In the genomic region with DNA sequence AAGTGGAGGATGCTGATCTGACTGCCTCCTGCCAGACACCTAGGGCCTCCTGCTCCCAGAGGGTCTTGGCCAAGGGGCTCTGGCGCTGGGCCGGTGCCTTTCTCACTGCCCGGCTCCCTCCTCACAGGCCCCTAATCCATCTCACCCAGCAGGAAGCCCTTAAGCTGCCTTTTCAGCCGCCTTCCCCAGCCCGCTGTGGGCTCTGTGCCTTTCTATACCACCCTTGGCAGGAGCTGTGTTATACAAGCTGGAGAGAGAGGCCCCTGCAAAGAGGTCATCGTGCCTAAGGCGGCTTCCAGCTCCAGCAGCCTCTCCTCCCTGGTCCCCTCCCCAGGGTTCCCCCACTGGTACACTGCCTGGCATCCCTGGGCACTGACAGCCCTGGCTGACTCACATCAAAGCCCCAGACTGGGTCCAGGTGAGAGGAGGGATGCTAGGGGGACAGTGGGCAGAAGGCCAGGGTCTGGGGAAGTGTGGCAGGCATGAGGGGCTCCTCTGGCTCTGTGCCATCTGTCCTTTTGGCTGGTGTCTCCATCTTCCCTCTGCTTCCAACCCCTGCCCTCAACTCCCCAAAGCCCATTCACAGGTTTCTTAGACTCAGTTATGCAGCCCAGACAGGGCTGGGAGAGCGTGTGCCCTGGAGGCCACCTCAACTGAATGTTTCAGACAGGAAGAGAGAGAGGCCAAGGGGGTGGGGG, we compare ENCODE assay signal across 14 cellular contexts. TPM values are rescaled to one million over a fixed set of nuclear protein-coding genes. Genes with fewer than 3 reads are reported as not detected.
DNase-seq lines count a peak whose midpoint lies in the region; ATAC-seq, FAIRE-seq and TF ChIP-seq lines count a peak whose summit lies in the region.
"Had no signal": no experiment of that assay in that cellular context is flagged by ENCODE, and none has a peak within 500 bp of the region (broad histone marks: within the 10 kb centered on the region; RNA-seq: fewer than 3 reads in every experiment).

No MANE protein-coding gene starts in this region.

- WGBS in A549 (ENCODE audit: missing lambda C conversion rate) = 38% methylated on average over 8 of the region's 8 CpGs

- TF ChIP-seq CTCF in A549 (IDR thresholded peaks at IDR 0.05) (no peak), BE2C (IDR thresholded peaks at IDR 0.05; ENCODE audit: low read depth, low read length) (no peak)

- no peak for TF ChIP-seq RAD21 in A549 (conservative IDR thresholded peaks at IDR 0.05 in 1 of 2, IDR thresholded peaks at IDR 0.05 in 1 of 2)

- H3K4me3 ChIP-seq in A549 (no peak overlapping the region), H7 (ENCODE audit: insufficient read depth, low read depth, low read length) (no peak overlapping the region), SK-N-MC (no peak overlapping the region), BE2C (ENCODE audit: low read depth, low read length) (no peak overlapping the region)
- H3K4me3 ChIP-seq: uterus had no signal

- no peak for TF ChIP-seq EP300 in A549 (IDR thresholded peaks at IDR 0.05)

- ATAC-seq in A549 = peak; percentile 22 to 35; a peak in 5 of 6 replicates
- no peak for ATAC-seq in GM21737 (IDR thresholded peaks at IDR 0.05; ENCODE audit: unreplicated experiment)

- peak overlapping the region; percentile 41 for H3K9ac ChIP-seq in SK-N-MC (ENCODE audit: insufficient read length)

- peaks cover 14% of the 10 kb centered on the region for H3K9me3 ChIP-seq in A549
- no peaks in the 10 kb centered on the region for H3K9me3 ChIP-seq in SK-N-MC (ENCODE audit: low read depth, low read length)
- H3K9me3 ChIP-seq in BE2C = no peaks in the 10 kb centered on the region
- H3K9me3 ChIP-seq: uterus had no signal

- H3K27me3 ChIP-seq in H7 (ENCODE audit: control insufficient read depth, insufficient read depth, low read length) (peaks cover 59% of the 10 kb centered on the region), BE2C (no peaks in the 10 kb centered on the region)
- H3K27me3 ChIP-seq: uterus had no signal

- no peak for TF ChIP-seq POLR2A in A549 (IDR thresholded peaks at IDR 0.05; ENCODE audit: low read length)

- H3K36me3 ChIP-seq in H7 (replicated peaks; ENCODE audit: control insufficient read depth, insufficient read depth, low read length) (no peaks in the 10 kb centered on the region), SK-N-MC (ENCODE audit: insufficient read depth, low read length) (no peaks in the 10 kb centered on the region), BE2C (no peaks in the 10 kb centered on the region)
- H3K36me3 ChIP-seq: uterus had no signal

- CTCF ChIA-PET in A549 (lab: Yijun Ruan, JAX) = interaction anchor here (0.6 to 8.7 kb wide), 12 partner anchors 8 to 232 kb away, joined by 3 to 145 read pairs (median 4); partner anchors contain the start of genes FAM171A2 and FZD2

- peak; percentile 46 for FAIRE-seq in A549 (lab: Jason Lieb, UNC)
- FAIRE-seq: GM19239 had no signal

- DNase-seq in A549 (ENCODE audit: low read depth in 1 of 2, low spot score in 1 of 2) (no peak), H7 (peak; percentile 82), SK-N-MC (ENCODE audit: low read depth, low spot score) (no peak), left kidney (ENCODE audit: low read depth, low spot score) (peak; percentile 43), NCI-H1048 (lab: John Stamatoyannopoulos, UW) (no peak), BE2C (no peak), kidney tubule cell (ENCODE audit: low spot score) (no peak)
- DNase-seq: activated naive CD8-positive, alpha-beta T cell treated with anti-CD3 and anti-CD28 coated beads, Interleukin-2, amount 10 ng/mL, durations not matched to agents 7 days and 5 days; DMS79 treated with DMSO at 0.1 percent for 48 hours; NCI-H526; SIG-M5; uterus had no signal

- POLR2A ChIA-PET in A549 (lab: Yijun Ruan, JAX) = interaction anchor here (2.3 to 5.6 kb wide), 2 partner anchors 8 to 13 kb away, joined by 15 to 110 read pairs; partner anchors contain the start of gene FZD2

- peak overlapping the region; percentile 84 for H3K4me2 ChIP-seq in A549

- H3K4me1 ChIP-seq in A549 = peaks cover 53% of the 10 kb centered on the region
- H3K4me1 ChIP-seq in BE2C = no peaks in the 10 kb centered on the region
- H3K4me1 ChIP-seq: uterus had no signal

- H3K27ac ChIP-seq in A549 (peak overlapping the region; percentile 93 to 94), SK-N-MC (peak overlapping the region; percentile 91; the same call in 1 of the 2 replicates)
- H3K27ac ChIP-seq: uterus had no signal

TF ChIP-seq in A549, 52 proteins besides CTCF, POLR2A, EP300 and RAD21:
- TF ChIP-seq, protein P1, sequence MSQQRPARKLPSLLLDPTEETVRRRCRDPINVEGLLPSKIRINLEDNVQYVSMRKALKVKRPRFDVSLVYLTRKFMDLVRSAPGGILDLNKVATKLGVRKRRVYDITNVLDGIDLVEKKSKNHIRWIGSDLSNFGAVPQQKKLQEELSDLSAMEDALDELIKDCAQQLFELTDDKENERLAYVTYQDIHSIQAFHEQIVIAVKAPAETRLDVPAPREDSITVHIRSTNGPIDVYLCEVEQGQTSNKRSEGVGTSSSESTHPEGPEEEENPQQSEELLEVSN (IDR thresholded peaks at IDR 0.05; ENCODE audit: borderline replicate concordance, low read depth) = 0 out of 2 replicates have a peak, but pooled peaks have one; percentile 18
- no peak for TF ChIP-seq ZNF302 (CRISPR knock-in tag; IDR thresholded peaks at IDR 0.05)
- TF ChIP-seq, protein P2, sequence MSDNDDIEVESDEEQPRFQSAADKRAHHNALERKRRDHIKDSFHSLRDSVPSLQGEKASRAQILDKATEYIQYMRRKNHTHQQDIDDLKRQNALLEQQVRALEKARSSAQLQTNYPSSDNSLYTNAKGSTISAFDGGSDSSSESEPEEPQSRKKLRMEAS (IDR thresholded peaks at IDR 0.05) = no peak; the same call in 1 of the 2 replicates
- TF ChIP-seq HES2 (IDR thresholded peaks at IDR 0.05) = no peak
- no peak for TF ChIP-seq FOSL2 (IDR thresholded peaks at IDR 0.05)
- 0 out of 2 replicates have a peak, but pooled peaks have one; percentile 14 for TF ChIP-seq FOSL2 (CRISPR knock-in tag; IDR thresholded peaks at IDR 0.05)
- peak; percentile 38; the same call in 1 of the 2 replicates for TF ChIP-seq HOXB13 (CRISPR knock-in tag; IDR thresholded peaks at IDR 0.05; ENCODE audit: low read depth)
- no peak for TF ChIP-seq ZFP36 (IDR thresholded peaks at IDR 0.05; ENCODE audit: borderline replicate concordance, partially characterized antibody)
- no peak for TF ChIP-seq RNF2 (IDR thresholded peaks at IDR 0.05; ENCODE audit: borderline replicate concordance, low read depth)

RNA-seq across cellular contexts. Expression of gene FZD2, which starts 15.3 kb away (rescaled TPM):
- polyA plus RNA-seq in A549 (2011; rRNA removed) (25.8 and 26.9 TPM in 2 replicates), A549 (2017; fragmentation: RNase III; extraction: RNeasy Plus Mini Kit Qiagen cat#74134 plus additional on column Dnase treatment) (42.0 to 62.4 TPM (median 54.9 TPM) in 3 replicates)
- 61.7 and 106 TPM in 2 replicates for polyA plus RNA-seq in A549 (2012; cell fraction: cytosol; rRNA removed)
- 144 and 234 TPM in 2 replicates for polyA plus RNA-seq in A549 (2012; cell fraction: nucleus; rRNA removed)
- 33.1 and 61.1 TPM in 2 replicates for polyA minus RNA-seq in A549 (2011; rRNA and poly(A)+ RNA removed)
- total RNA-seq in H7 (2014; rRNA removed; shearing (Covaris generic)) = 21.1 and 28.3 TPM in 2 replicates
- 5.2 TPM for polyA plus RNA-seq in BE2C (2012; ENCODE audit: insufficient read depth, insufficient read length, low read depth)

RNA-seq across cellular contexts. Expression of gene GPATCH8, which starts 38.8 kb away (rescaled TPM):
- 24.9 and 27.3 TPM in 2 replicates for polyA plus RNA-seq in A549 (2011; rRNA removed)
- 10.2 and 11.2 TPM in 2 replicates for polyA plus RNA-seq in A549 (2012; cell fraction: cytosol; rRNA removed)
- polyA plus RNA-seq in A549 (2012; cell fraction: nucleus; rRNA removed) = 28.3 and 30.8 TPM in 2 replicates
- polyA plus RNA-seq in A549 (2017; fragmentation: RNase III; extraction: RNeasy Plus Mini Kit Qiagen cat#74134 plus additional on column Dnase treatment) = 20.6 to 21.7 TPM (median 21.7 TPM) in 3 replicates
- 24.0 and 25.0 TPM in 2 replicates for polyA minus RNA-seq in A549 (2011; rRNA and poly(A)+ RNA removed)
- total RNA-seq in H7 (2014; rRNA removed; shearing (Covaris generic)) = 16.9 and 23.2 TPM in 2 replicates
- polyA plus RNA-seq in BE2C (2012; ENCODE audit: insufficient read depth, insufficient read length, low read depth) = 42.2 TPM

Comparison
In these comparisons a context has a peak if more than half of its experiments do, and no peak if none do; other contexts are left out.
1. DNase-seq: peak in H7 (single experiment) and left kidney (single experiment); none in A549 (0 of 2), SK-N-MC (single experiment), NCI-H1048 (single experiment), BE2C (single experiment) and kidney tubule cell (single experiment).